Comparison of ENCODE assay signal across 12 cellular contexts in the genomic region with DNA sequence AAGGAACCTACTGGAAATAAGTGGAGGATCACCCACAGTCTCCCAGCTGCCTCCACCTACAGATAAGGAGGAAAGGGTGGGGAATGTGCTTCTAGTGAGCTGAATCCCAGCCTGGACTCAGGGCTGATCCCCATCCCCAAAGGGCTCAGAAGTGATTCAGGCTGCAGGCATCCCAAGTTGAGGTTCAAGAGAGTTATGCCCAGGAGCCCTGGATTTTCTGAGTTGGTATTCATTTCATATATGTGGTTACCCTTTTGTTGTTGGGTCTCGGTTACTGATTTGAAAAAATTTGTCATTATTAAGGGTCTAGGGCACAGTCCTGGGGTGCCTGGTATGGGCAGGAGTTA. TPM values are rescaled to one million over a fixed set of nuclear protein-coding genes. Genes with fewer than 3 reads are reported as not detected.
A peak's percentile ranks its signal among the peaks of the same experiment; 100 is the strongest.
DNase-seq lines count a peak whose midpoint lies in the region; ATAC-seq, FAIRE-seq and TF ChIP-seq lines count a peak whose summit lies in the region.
"Had no signal": no experiment of that assay in that cellular context is flagged by ENCODE, and none has a peak within 500 bp of the region (broad histone marks: within the 10 kb centered on the region; RNA-seq: fewer than 3 reads in every experiment).

No MANE protein-coding gene starts in this region.

- H3K27ac Mint-ChIP-seq in MCF 10A (ENCODE audit: low read depth, unreplicated experiment) = no peak overlapping the region

- TF ChIP-seq EP300 in suprapubic skin (IDR thresholded peaks at IDR 0.05) = no peak

- FAIRE-seq in kidney (lab: Jason Lieb, UNC) = no peak

- DNase-seq in mammary epithelial cell = peak; percentile 34
- no peak for DNase-seq in MCF 10A (ENCODE audit: unreplicated experiment)
- peak; percentile 25 for DNase-seq in kidney
- DNase-seq in suprapubic skin (ENCODE audit: low spot score in 2 of 2) = no peak
- DNase-seq: NCI-H1436 treated with DMSO at 0.1 percent for 48 hours; stimulated activated CD4-positive, alpha-beta T cell treated with anti-CD3 and anti-CD28 coated beads, Interleukin-4, amount 100 ng/mL, for 24 hours had no signal

- WGBS in mammary epithelial cell (ENCODE audit: low coverage, missing lambda C conversion rate) = 0% methylated on average over 1 of the region's 1 CpG
- 0% methylated on average over 1 of the region's 1 CpG for WGBS in adipose tissue, 3 donors
- WGBS in suprapubic skin = 0% methylated on average over 1 of the region's 1 CpG

- H3K36me3 Mint-ChIP-seq in MCF 10A (ENCODE audit: insufficient read depth, unreplicated experiment) = no peaks in the 10 kb centered on the region

- dilution Hi-C loops in mammary epithelial cell (cut with HindIII; ENCODE audit: low sequenced_read_pairs) = no loop called here

- peaks cover 12% of the 10 kb centered on the region for H3K4me1 Mint-ChIP-seq in MCF 10A (ENCODE audit: insufficient read depth, unreplicated experiment)

- CTCF ChIA-PET in mammary epithelial cell (lab: Charles Lee; ENCODE audit: low non-redundant PET) = no interaction called here
- CTCF ChIA-PET in MCF 10A (lab: Yijun Ruan, JAX) = interaction anchor here (0.5 to 1.2 kb wide), 3 partner anchors 36 to 995 kb away, joined by 3 to 4 read pairs (median 3); partner anchors contain the start of gene MACROH2A2

- H4K20me1 ChIP-seq in mammary epithelial cell (ENCODE audit: insufficient read depth, low read length) = no peaks in the 10 kb centered on the region
- H4K20me1 ChIP-seq: BLaER1 had no signal

- H3K27me3 ChIP-seq in mammary epithelial cell (ENCODE audit: insufficient read depth, low read length) (no peaks in the 10 kb centered on the region), suprapubic skin (no peaks in the 10 kb centered on the region)
- H3K27me3 ChIP-seq: BLaER1 had no signal

- BruUV-seq in mammary epithelial cell (replicated peaks; lab: Mats Ljungman, UMichigan) (no TSS peak), MCF 10A (replicated peaks; lab: Mats Ljungman, UMichigan) (no TSS peak)

- no peak for TF ChIP-seq POLR2A in suprapubic skin (IDR thresholded peaks at IDR 0.05)

- H3K4me1 ChIP-seq in mammary epithelial cell (ENCODE audit: insufficient read depth, low read length) (peaks cover 11% of the 10 kb centered on the region), kidney (ENCODE audit: control insufficient read depth in 1 of 2, insufficient read depth in 1 of 2, low read depth in 1 of 2, low read length in 2 of 2) (peaks cover 9 to 19% of the 10 kb centered on the region in 2 donors), suprapubic skin (peaks cover 22% of the 10 kb centered on the region)

- no peaks in the 10 kb centered on the region for H3K27me3 Mint-ChIP-seq in MCF 10A (ENCODE audit: insufficient read depth, unreplicated experiment)

- H2AFZ ChIP-seq in mammary epithelial cell (ENCODE audit: low read depth, low read length) = peak overlapping the region; percentile 63

- in situ Hi-C loops in mammary epithelial cell (cut with MboI; ENCODE audit: low sequenced_read_pairs in 2 of 2) = no loop called here

- no peak overlapping the region for H3K4me2 ChIP-seq in mammary epithelial cell (ENCODE audit: insufficient read depth, low read depth, low read length)

- H3K9ac ChIP-seq in mammary epithelial cell (ENCODE audit: insufficient read depth, low read length) (no peak overlapping the region), kidney (ENCODE audit: low read length in 2 of 2) (no peak overlapping the region)
- H3K9ac ChIP-seq: BLaER1 had no signal

- H3K9me3 Mint-ChIP-seq in MCF 10A (ENCODE audit: unreplicated experiment) = no peaks in the 10 kb centered on the region

- ATAC-seq in HG02938 (IDR thresholded peaks at IDR 0.05; ENCODE audit: unreplicated experiment) = no peak
- ATAC-seq in GM19467 (IDR thresholded peaks at IDR 0.05; ENCODE audit: unreplicated experiment) = no peak
- ATAC-seq in GM19324 (IDR thresholded peaks at IDR 0.05; ENCODE audit: low FRiP score, unreplicated experiment) = no peak
- ATAC-seq: left colon had no signal

- intact Hi-C loops in mammary epithelial cell (cut with micrococcal nuclease) = no loop called here
- intact Hi-C loops in MCF 10A (cut with micrococcal nuclease) = no loop called here
- intact Hi-C loops in kidney (cut with DNase I) = no loop called here

- TF ChIP-seq CTCF in mammary epithelial cell (conservative IDR thresholded peaks at IDR 0.05 in 1 of 2, IDR thresholded peaks at IDR 0.05 in 1 of 2; ENCODE audit: extremely low read depth in 1 of 2, insufficient read depth in 1 of 2, low read depth in 1 of 2, low read length in 2 of 2) (no peak), MCF 10A (IDR thresholded peaks at IDR 0.05; ENCODE audit: unreplicated experiment) (no peak), kidney (IDR thresholded peaks at IDR 0.05; ENCODE audit: borderline replicate concordance, extremely low read depth, insufficient read depth) (no peak), suprapubic skin (IDR thresholded peaks at IDR 0.05) (no peak)

- H3K36me3 ChIP-seq in mammary epithelial cell (ENCODE audit: insufficient read depth, low read length) (no peaks in the 10 kb centered on the region), kidney (ENCODE audit: control insufficient read depth in 1 of 2, insufficient read depth in 2 of 2, low read length in 2 of 2) (no peaks in the 10 kb centered on the region), suprapubic skin (no peaks in the 10 kb centered on the region)
- H3K36me3 ChIP-seq: BLaER1 had no signal

- H3K4me3 ChIP-seq in mammary epithelial cell (replicated peaks in 1 of 3; ENCODE audit: insufficient read depth in 1 of 3, low read depth in 2 of 3, low read length in 3 of 3) (no peak overlapping the region), kidney (ENCODE audit: low read length in 2 of 2) (no peak overlapping the region), suprapubic skin (no peak overlapping the region)
- H3K4me3 ChIP-seq: BLaER1 had no signal

- no peaks in the 10 kb centered on the region for H3K79me2 ChIP-seq in mammary epithelial cell (ENCODE audit: insufficient read depth, low read length)

- H3K27ac ChIP-seq in mammary epithelial cell (ENCODE audit: insufficient read depth, low read depth, low read length) = no peak overlapping the region
- H3K27ac ChIP-seq in adipose tissue (ENCODE audit: low read depth, low read length) = peak overlapping the region; percentile 82
- no peak overlapping the region for H3K27ac ChIP-seq in kidney (ENCODE audit: low read depth in 2 of 2, low read length in 2 of 2)
- H3K27ac ChIP-seq in suprapubic skin = peak overlapping the region; percentile 28
- H3K27ac ChIP-seq: BLaER1 had no signal

- no peak overlapping the region for H3K4me3 Mint-ChIP-seq in MCF 10A (ENCODE audit: unreplicated experiment)

- POLR2A ChIA-PET in MCF 10A (lab: Yijun Ruan, JAX) = interaction anchor here (0.6 kb wide), 1 partner anchor 14 kb away, joined by 4 read pairs; no protein-coding TSS in a partner anchor

- no peaks in the 10 kb centered on the region for H3K9me3 ChIP-seq in mammary epithelial cell (replicated peaks; ENCODE audit: insufficient read depth, low read length)
- H3K9me3 ChIP-seq in kidney (ENCODE audit: control insufficient read depth in 1 of 2, low read length in 2 of 2) = no peaks in the 10 kb centered on the region
- H3K9me3 ChIP-seq in suprapubic skin = no peaks in the 10 kb centered on the region
- H3K9me3 ChIP-seq: BLaER1 had no signal

RNA-seq across cellular contexts. Expression of gene SRGN, which starts 30.0 kb away (rescaled TPM):
- 1 to 10 TPM in 1 of 2 donors, under 1 TPM in 1; 0.92 to 1.0 TPM for total RNA-seq in mammary epithelial cell
- polyA plus RNA-seq in mammary epithelial cell = 2.0 TPM
- not detected for polyA minus RNA-seq in mammary epithelial cell
- total RNA-seq in MCF 10A (2022) = 2.3 and 2.7 TPM in 2 replicates
- 100 to 1,000 TPM in 2 of 3 donors, 10 to 100 TPM in 1; 32.0 to 290 (median 181) TPM for polyA plus RNA-seq in adipose tissue
- total RNA-seq in kidney = 130 TPM
- polyA plus RNA-seq in kidney (ENCODE audit: insufficient read depth, low read depth, low replicate concordance) = 65.7 TPM
- 10 to 100 TPM; 17.2 to 24.9 (median 21.2) TPM for total RNA-seq in suprapubic skin

Comparison
In these comparisons a context has a peak if more than half of its experiments do, and no peak if none do; other contexts are left out.
1. DNase-seq: peak in mammary epithelial cell (single experiment) and kidney (single experiment); none in MCF 10A (single experiment) and suprapubic skin (0 of 2).
2. H3K27ac ChIP-seq: peak in adipose tissue (single experiment) and suprapubic skin (single experiment); none in mammary epithelial cell (single experiment) and kidney (0 of 2).